ENCODE assay signal across 1 cellular context in the genomic region with DNA sequence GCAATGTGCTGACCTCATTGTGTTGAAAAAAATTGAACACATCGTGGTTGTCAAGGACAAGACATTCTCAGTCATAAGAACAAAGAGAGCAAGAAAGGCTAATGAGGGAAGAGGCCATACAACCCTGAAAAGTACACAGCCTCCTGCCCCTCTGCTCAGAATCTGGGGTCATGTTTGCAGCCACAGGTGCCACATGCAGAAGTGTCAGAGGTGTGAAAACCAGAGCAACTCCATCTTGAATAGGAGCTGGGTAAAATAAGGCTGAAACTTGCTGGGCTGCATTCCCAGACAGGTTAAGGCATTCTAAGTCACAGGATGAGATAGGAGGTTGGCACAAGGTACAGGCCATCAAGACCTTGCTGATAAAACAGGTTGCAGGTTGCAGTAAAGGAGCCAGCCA.
TF ChIP-seq lines count a peak whose summit lies in the region.

No MANE protein-coding gene starts in this region.

TF ChIP-seq in H1, 55 proteins besides CTCF, POLR2A, EP300 and RAD21:
- TF ChIP-seq, protein P1, sequence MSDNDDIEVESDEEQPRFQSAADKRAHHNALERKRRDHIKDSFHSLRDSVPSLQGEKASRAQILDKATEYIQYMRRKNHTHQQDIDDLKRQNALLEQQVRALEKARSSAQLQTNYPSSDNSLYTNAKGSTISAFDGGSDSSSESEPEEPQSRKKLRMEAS (IDR thresholded peaks at IDR 0.05), result 0 out of 2 replicates have a peak, but pooled peaks have one; percentile 8
- TF ChIP-seq NANOG (IDR thresholded peaks at IDR 0.05; ENCODE audit: insufficient read depth, low read depth, low read length, poor library complexity, severe bottlenecking) (no peak), YY1 (IDR thresholded peaks at IDR 0.05; ENCODE audit: low read depth, low read length) (0 out of 2 replicates have a peak, but pooled peaks have one; percentile 17)
